In genomic region chr10:56116684-56117083, GRCh38 we compare ENCODE assay signal across 13 cellular contexts.
DNase-seq lines count a peak whose midpoint lies in the region; ATAC-seq, FAIRE-seq and TF ChIP-seq lines count a peak whose summit lies in the region.
"Had no signal": no experiment of that assay in that cellular context is flagged by ENCODE, and none has a peak within 500 bp of the region (broad histone marks: within the 10 kb centered on the region; RNA-seq: fewer than 3 reads in every experiment).

No MANE protein-coding gene starts in this region.

- no peaks in the 10 kb centered on the region for H3K27me3 ChIP-seq in brain microvascular endothelial cell (replicated peaks)
- H3K27me3 ChIP-seq: SJCRH30 had no signal

- peak; percentile 61 for FAIRE-seq in D721Med (lab: Jason Lieb, UNC)

- TF ChIP-seq CTCF in D721Med (IDR thresholded peaks at IDR 0.05; ENCODE audit: insufficient read depth, missing control alignments) (no peak), brain microvascular endothelial cell (IDR thresholded peaks at IDR 0.05; ENCODE audit: low read depth, low read length, missing control alignments) (no peak)

- DNase-seq in D721Med (ENCODE audit: insufficient read length, low spot score), result no peak
- peak; percentile 3 for DNase-seq in HT-29 (ENCODE audit: low spot score)
- DNase-seq in SK-MEL-5 (ENCODE audit: low read depth, low spot score), result peak; percentile 33
- peak; percentile 26 for DNase-seq in left kidney (ENCODE audit: low read depth, low spot score)
- no peak for DNase-seq in AG08395 (ENCODE audit: low spot score)
- DNase-seq in brain microvascular endothelial cell, result no peak
- no peak for DNase-seq in GM19238 (ENCODE audit: insufficient read length, low spot score)
- DNase-seq: activated CD4-positive, alpha-beta T cell treated with anti-CD3 and anti-CD28 coated beads for 4 hours; CD8-positive, alpha-beta memory T cell; stimulated activated naive CD8-positive, alpha-beta T cell treated with anti-CD3 and anti-CD28 coated beads, Interleukin-15, amount 100 ng/mL, for 72 hours had no signal

- H3K4me3 ChIP-seq in brain microvascular endothelial cell (ENCODE audit: low read depth, low read length), result no peak overlapping the region
- H3K4me3 ChIP-seq: HAP-1, SJCRH30 had no signal

- no peak for ATAC-seq in HG03139 (IDR thresholded peaks at IDR 0.05; ENCODE audit: unreplicated experiment)
- ATAC-seq: stimulated activated naive CD8-positive, alpha-beta T cell treated with anti-CD3 and anti-CD28 coated beads, Interleukin-15, amount 100 ng/mL, for 72 hours had no signal

- H3K36me3 ChIP-seq in brain microvascular endothelial cell (replicated peaks), result no peaks in the 10 kb centered on the region
- H3K36me3 ChIP-seq: HAP-1, SJCRH30 had no signal

- in situ Hi-C loops in SK-MEL-5 (cut with HindIII; ENCODE audit: low pct_unique_long_range_greater_than_20kb, low sequenced_read_pairs) (no loop called here), brain microvascular endothelial cell (cut with HindIII; ENCODE audit: low pct_ligation_motif_present, low sequenced_read_pairs) (no loop called here)

- H3K27ac ChIP-seq in brain microvascular endothelial cell, result no peak overlapping the region
- H3K27ac ChIP-seq: SJCRH30 had no signal

Comparison
In these comparisons a context has a peak if more than half of its experiments do, and no peak if none do; other contexts are left out.
1. DNase-seq: peak in HT-29 (single experiment), SK-MEL-5 (single experiment) and left kidney (single experiment); none in D721Med (single experiment), AG08395 (single experiment), brain microvascular endothelial cell (single experiment) and GM19238 (single experiment).